ENCODE assay signal across 1 cellular context in genomic region chr22:35409783-35410662, GRCh38.
TF ChIP-seq lines count a peak whose summit lies in the region.

No MANE protein-coding gene starts in this region.

TF ChIP-seq in GM12878, 131 proteins besides CTCF, POLR2A, EP300 and RAD21 (continued from another document):
- TF ChIP-seq, protein P1, sequence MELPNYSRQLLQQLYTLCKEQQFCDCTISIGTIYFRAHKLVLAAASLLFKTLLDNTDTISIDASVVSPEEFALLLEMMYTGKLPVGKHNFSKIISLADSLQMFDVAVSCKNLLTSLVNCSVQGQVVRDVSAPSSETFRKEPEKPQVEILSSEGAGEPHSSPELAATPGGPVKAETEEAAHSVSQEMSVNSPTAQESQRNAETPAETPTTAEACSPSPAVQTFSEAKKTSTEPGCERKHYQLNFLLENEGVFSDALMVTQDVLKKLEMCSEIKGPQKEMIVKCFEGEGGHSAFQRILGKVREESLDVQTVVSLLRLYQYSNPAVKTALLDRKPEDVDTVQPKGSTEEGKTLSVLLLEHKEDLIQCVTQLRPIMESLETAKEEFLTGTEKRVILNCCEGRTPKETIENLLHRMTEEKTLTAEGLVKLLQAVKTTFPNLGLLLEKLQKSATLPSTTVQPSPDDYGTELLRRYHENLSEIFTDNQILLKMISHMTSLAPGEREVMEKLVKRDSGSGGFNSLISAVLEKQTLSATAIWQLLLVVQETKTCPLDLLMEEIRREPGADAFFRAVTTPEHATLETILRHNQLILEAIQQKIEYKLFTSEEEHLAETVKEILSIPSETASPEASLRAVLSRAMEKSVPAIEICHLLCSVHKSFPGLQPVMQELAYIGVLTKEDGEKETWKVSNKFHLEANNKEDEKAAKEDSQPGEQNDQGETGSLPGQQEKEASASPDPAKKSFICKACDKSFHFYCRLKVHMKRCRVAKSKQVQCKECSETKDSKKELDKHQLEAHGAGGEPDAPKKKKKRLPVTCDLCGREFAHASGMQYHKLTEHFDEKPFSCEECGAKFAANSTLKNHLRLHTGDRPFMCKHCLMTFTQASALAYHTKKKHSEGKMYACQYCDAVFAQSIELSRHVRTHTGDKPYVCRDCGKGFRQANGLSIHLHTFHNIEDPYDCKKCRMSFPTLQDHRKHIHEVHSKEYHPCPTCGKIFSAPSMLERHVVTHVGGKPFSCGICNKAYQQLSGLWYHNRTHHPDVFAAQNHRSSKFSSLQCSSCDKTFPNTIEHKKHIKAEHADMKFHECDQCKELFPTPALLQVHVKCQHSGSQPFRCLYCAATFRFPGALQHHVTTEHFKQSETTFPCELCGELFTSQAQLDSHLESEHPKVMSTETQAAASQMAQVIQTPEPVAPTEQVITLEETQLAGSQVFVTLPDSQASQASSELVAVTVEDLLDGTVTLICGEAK (IDR thresholded peaks at IDR 0.05; ENCODE audit: borderline replicate concordance): 0 out of 2 replicates have a peak, but pooled peaks have one; percentile 13
